ENCODE assay signal across 8 cellular contexts in the genomic region with DNA sequence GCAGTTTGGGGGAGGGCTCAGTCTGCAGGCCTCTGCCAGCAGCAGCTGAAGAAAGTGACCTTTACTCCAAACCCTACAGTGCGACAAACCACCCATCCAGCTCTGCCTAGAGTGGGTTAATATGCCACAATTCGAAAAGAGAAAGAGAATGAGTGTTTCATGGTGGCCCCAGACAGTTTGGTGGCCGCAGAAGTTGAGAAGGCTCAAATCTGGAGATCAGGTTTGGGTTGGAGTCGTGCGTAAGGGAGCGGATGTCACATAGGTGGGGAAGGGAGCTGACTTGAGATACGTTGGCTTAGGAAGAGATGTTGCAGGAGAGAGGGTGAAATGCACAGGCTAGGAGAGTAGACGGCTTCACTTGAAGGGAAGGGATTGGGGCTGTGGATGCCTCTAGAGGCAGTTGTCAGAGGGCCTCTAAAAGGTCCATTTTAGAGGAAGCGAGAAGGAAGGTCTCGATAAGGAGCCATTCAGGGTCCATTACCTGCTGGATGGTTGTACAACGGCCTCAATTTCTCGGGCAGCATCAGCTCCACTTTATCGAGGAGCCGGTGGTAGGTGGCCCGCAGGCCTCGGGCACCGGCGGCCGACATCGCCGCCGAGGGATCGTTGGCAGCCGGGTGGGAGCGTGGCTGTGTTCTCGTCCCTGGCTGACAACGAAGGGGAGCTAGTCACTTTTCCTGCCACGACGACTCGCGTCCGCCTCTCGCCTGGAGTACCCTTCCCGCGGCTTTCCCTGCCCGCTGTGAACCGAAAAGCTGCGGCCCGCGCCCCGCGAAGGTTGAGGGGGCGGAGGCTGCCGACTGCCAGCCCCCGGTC. TPM values are rescaled to one million over a fixed set of nuclear protein-coding genes. Genes with fewer than 3 reads are reported as not detected.
A peak's percentile ranks its signal among the peaks of the same experiment; 100 is the strongest.
DNase-seq lines count a peak whose midpoint lies in the region; ATAC-seq and TF ChIP-seq lines count a peak whose summit lies in the region.

No MANE protein-coding gene starts in this region.

- H3K27me3 ChIP-seq in HUES64 (ENCODE audit: insufficient read depth, low read length) (no peaks in the 10 kb centered on the region), adrenal gland (no peaks in the 10 kb centered on the region), hepatocyte (no peaks in the 10 kb centered on the region), sigmoid colon (no peaks in the 10 kb centered on the region)

- H3K9ac ChIP-seq in HUES64 (ENCODE audit: low read depth, low read length) = peak overlapping the region; percentile 95

- TF ChIP-seq POLR2A in adrenal gland (IDR thresholded peaks at IDR 0.05) (peak; percentile 56 to 90), sigmoid colon (IDR thresholded peaks at IDR 0.05) (peak; percentile 85 to 86)

- peak overlapping the region; percentile 48 for H2AFZ ChIP-seq in hepatocyte

- peaks cover 84% of the 10 kb centered on the region for H3K79me2 ChIP-seq in hepatocyte

- H3K4me3 ChIP-seq in HUES64 (ENCODE audit: low read length) (peak overlapping the region; percentile 73), adrenal gland (peak overlapping the region; percentile 7 to 94 (median 86)), hepatocyte (peak overlapping the region; percentile 56), sigmoid colon (peak overlapping the region; percentile 70 to 99 (median 83))

- 2% methylated on average over 45 of the region's 45 CpGs for WGBS in HUES64
- 0 to 2% (median 0%) methylated on average over 29 to 45 of the region's 45 CpGs for WGBS in adrenal gland, 4 donors
- 2% methylated on average over 42 of the region's 45 CpGs for WGBS in hepatocyte (ENCODE audit: low lambda C conversion rate, missing lambda C conversion rate)
- 0% methylated on average over 45 of the region's 45 CpGs for WGBS in sigmoid colon, 2 donors

- H3K4me1 ChIP-seq in HUES64 (ENCODE audit: insufficient read depth, low read length) = peaks cover 24% of the 10 kb centered on the region
- H3K4me1 ChIP-seq in adrenal gland (replicated peaks in 1 of 2) = peaks cover 0 to 43% of the 10 kb centered on the region in 2 donors
- peaks cover 17% of the 10 kb centered on the region for H3K4me1 ChIP-seq in hepatocyte (ENCODE audit: insufficient read depth)
- H3K4me1 ChIP-seq in sigmoid colon = peaks cover 0 to 47% (median 41%) of the 10 kb centered on the region in 4 donors

- no peak overlapping the region for H3K27ac ChIP-seq in HUES64 (ENCODE audit: low read depth, low read length)
- H3K27ac ChIP-seq in adrenal gland = peak overlapping the region; percentile 69 to 99 (median 97)
- H3K27ac ChIP-seq in hepatocyte = peak overlapping the region; percentile 90
- peak overlapping the region; percentile 95 to 99 (median 96) for H3K27ac ChIP-seq in sigmoid colon

- no peak for TF ChIP-seq EP300 in sigmoid colon (IDR thresholded peaks at IDR 0.05)

- H3K4me2 ChIP-seq in hepatocyte = peak overlapping the region; percentile 78

- no peaks in the 10 kb centered on the region for H3K36me3 ChIP-seq in HUES64 (ENCODE audit: insufficient read depth, low read length)
- no peaks in the 10 kb centered on the region for H3K36me3 ChIP-seq in adrenal gland (replicated peaks in 1 of 2)
- H3K36me3 ChIP-seq in hepatocyte (replicated peaks; ENCODE audit: insufficient read depth, low read depth) = no peaks in the 10 kb centered on the region
- H3K36me3 ChIP-seq in sigmoid colon = no peaks in the 10 kb centered on the region

- in situ Hi-C loops in G401 (cut with HindIII; ENCODE audit: low sequenced_read_pairs) = no loop called here

- TF ChIP-seq CTCF in adrenal gland (IDR thresholded peaks at IDR 0.05) (no peak), hepatocyte (IDR thresholded peaks at IDR 0.05; ENCODE audit: poor library complexity) (no peak), sigmoid colon (IDR thresholded peaks at IDR 0.05) (no peak)

- peak; percentile 58 for DNase-seq in G401 (ENCODE audit: low spot score)
- DNase-seq in SHP77 treated with DMSO at 0.1 percent for 48 hours (lab: John Stamatoyannopoulos, UW) = peak; percentile 75
- peak; percentile 31 to 66 (median 46) for DNase-seq in adrenal gland
- DNase-seq in hepatocyte (ENCODE audit: low spot score) = peak; percentile 53
- peak; percentile 65 for DNase-seq in sigmoid colon
- no peak for DNase-seq in NCI-H128 (lab: John Stamatoyannopoulos, UW; ENCODE audit: unreplicated experiment)

- no peaks in the 10 kb centered on the region for H3K9me3 ChIP-seq in HUES64 (ENCODE audit: insufficient read depth, low read depth, low read length)
- no peaks in the 10 kb centered on the region for H3K9me3 ChIP-seq in adrenal gland (replicated peaks in 1 of 3)
- H3K9me3 ChIP-seq in hepatocyte (ENCODE audit: low read depth) = no peaks in the 10 kb centered on the region
- H3K9me3 ChIP-seq in sigmoid colon = no peaks in the 10 kb centered on the region

- H4K20me1 ChIP-seq in hepatocyte (ENCODE audit: insufficient read depth, poor library complexity, severe bottlenecking) = peaks cover 17% of the 10 kb centered on the region

- peak; percentile 18 for ATAC-seq in GM21576 (IDR thresholded peaks at IDR 0.05; ENCODE audit: unreplicated experiment)

- intact Hi-C loops in adrenal gland (cut with DNase I) (no loop called here), sigmoid colon (cut with DNase I) (loop anchor here (5.0 kb wide), 5 partner anchors 147 to 713 kb away; a partner anchor contains a TSS)

- H3K9me2 ChIP-seq in hepatocyte (replicated peaks; ENCODE audit: insufficient read depth) = no peaks in the 10 kb centered on the region

RNA-seq across cellular contexts. Expression of a gene that starts 1.0 kb away (rescaled TPM):
- total RNA-seq in G401 (2014; rRNA removed; shearing (Covaris generic)) = 41.8 and 56.2 TPM in 2 replicates
- polyA plus RNA-seq in HUES64 (2013, experiment 1 of 2) = 9.1 TPM
- 10.1 TPM for polyA plus RNA-seq in HUES64 (2013, experiment 2 of 2)
- 100 to 1,000 TPM in 4 of 8 donors, 10 to 100 TPM in 4; 57.8 to 160 (median 105) TPM for total RNA-seq in adrenal gland
- polyA plus RNA-seq in adrenal gland = 10 to 100 TPM; 46.4 to 88.0 (median 50.9) TPM
- 69.4 and 72.8 TPM in 2 replicates for total RNA-seq in hepatocyte
- polyA plus RNA-seq in hepatocyte = 50.3 and 62.7 TPM in 2 replicates
- 100 to 1,000 TPM in 1 of 4 donors, 10 to 100 TPM in 3; 79.6 to 102 (median 86.2) TPM for total RNA-seq in sigmoid colon
- 10 to 100 TPM; 33.6 to 49.0 (median 43.8) TPM for polyA plus RNA-seq in sigmoid colon

RNA-seq across cellular contexts. Expression of a gene that starts 1.4 kb away (rescaled TPM):
- 67.2 and 72.8 TPM in 2 replicates for total RNA-seq in G401 (2014; rRNA removed; shearing (Covaris generic))
- polyA plus RNA-seq in HUES64 (2013, experiment 1 of 2) = 30.4 TPM
- polyA plus RNA-seq in HUES64 (2013, experiment 2 of 2) = 32.3 TPM
- total RNA-seq in adrenal gland (100 to 1,000 TPM in 5 of 8 donors, 10 to 100 TPM in 3; 68.3 to 157 (median 111) TPM), hepatocyte (137 and 170 TPM in 2 replicates), sigmoid colon (10 to 100 TPM; 44.4 to 64.2 (median 55.2) TPM)
- polyA plus RNA-seq in adrenal gland (100 to 1,000 TPM in 1 of 3 donors, 10 to 100 TPM in 2; 50.0 to 173 (median 84.4) TPM), hepatocyte (188 and 215 TPM in 2 replicates), sigmoid colon (100 to 1,000 TPM; 136 to 252 (median 144) TPM)

RNA-seq across cellular contexts. Expression of a gene that starts 21.5 kb away (rescaled TPM):
- not detected in 2 replicates for total RNA-seq in G401 (2014; rRNA removed; shearing (Covaris generic))
- polyA plus RNA-seq in HUES64 (2013, experiment 1 of 2) = 0.15 TPM
- polyA plus RNA-seq in HUES64 (2013, experiment 2 of 2) = not detected
- total RNA-seq in adrenal gland (under 1 TPM in 6 of 8 donors, not detected in 2; 0.07 to 0.48 (median 0.18) TPM), hepatocyte (0.93 and 1.4 TPM in 2 replicates), sigmoid colon (under 1 TPM in 3 of 4 donors, not detected in 1; 0.14 to 0.33 (median 0.28) TPM)
- polyA plus RNA-seq in adrenal gland (under 1 TPM; 0.24 to 0.40 (median 0.38) TPM), hepatocyte (1.0 and 1.5 TPM in 2 replicates), sigmoid colon (under 1 TPM in 2 of 3 donors, not detected in 1; 0.26 to 0.92 TPM)
